15 cellular contexts compared by ENCODE assay signal in genomic region chr10:3825862-3826351, GRCh38. TPM values are rescaled to one million over a fixed set of nuclear protein-coding genes. Genes with fewer than 3 reads are reported as not detected.
A peak's percentile ranks its signal among the peaks of the same experiment; 100 is the strongest.
DNase-seq lines count a peak whose midpoint lies in the region; ATAC-seq, FAIRE-seq and TF ChIP-seq lines count a peak whose summit lies in the region.
"Had no signal": no experiment of that assay in that cellular context is flagged by ENCODE, and none has a peak within 500 bp of the region (broad histone marks: within the 10 kb centered on the region; RNA-seq: fewer than 3 reads in every experiment).

No MANE protein-coding gene starts in this region.

- in situ Hi-C loops in IMR-90 (cut with MboI; ENCODE audit: low sequenced_read_pairs) (no loop called here), ACHN (cut with HindIII; ENCODE audit: low pct_ligation_motif_present, low pct_unique_long_range_greater_than_20kb, low sequenced_read_pairs) (no loop called here)

- H3K9me1 ChIP-seq in IMR-90 (ENCODE audit: insufficient read depth, low read length) = peaks cover 29% of the 10 kb centered on the region

- H3K18ac ChIP-seq in IMR-90 (ENCODE audit: low read depth, low read length) = peak overlapping the region; percentile 22

- TF ChIP-seq CTCF in IMR-90 (conservative IDR thresholded peaks at IDR 0.05; ENCODE audit: low read depth, low read length) = no peak
- TF ChIP-seq CTCF in cardiac fibroblast (IDR thresholded peaks at IDR 0.05; ENCODE audit: low read depth, low read length) = no peak
- no peak for TF ChIP-seq CTCF in kidney (IDR thresholded peaks at IDR 0.05; ENCODE audit: borderline replicate concordance, extremely low read depth, insufficient read depth)
- no peak for TF ChIP-seq CTCF in GM10248 (IDR thresholded peaks at IDR 0.05; ENCODE audit: control extremely low read depth, extremely low read depth, low read depth, missing control alignments)

- DNase-seq in IMR-90 (no peak), cardiac fibroblast (ENCODE audit: low read depth in 2 of 2) (peak; percentile 63 to 78), kidney (peak; percentile 63), ACHN (no peak), GM10248 (ENCODE audit: extremely low spot score) (no peak)
- DNase-seq: activated naive CD4-positive, alpha-beta T cell treated with anti-CD3 and anti-CD28 coated beads for 36 hours; cortex of kidney; DMS153; hypothalamus; naive thymus-derived CD4-positive, alpha-beta T cell; NCI-H1436 treated with DMSO at 0.1 percent for 48 hours; stimulated activated CD4-positive, alpha-beta T cell treated with anti-CD3 and anti-CD28 coated beads, Interleukin-15, amount 100 ng/mL, for 24 hours; T-helper 17 cell had no signal

- H2BK120ac ChIP-seq in IMR-90 (ENCODE audit: low read depth, low read length) = peak overlapping the region; percentile 88

- H2BK20ac ChIP-seq in IMR-90 (ENCODE audit: low read depth, low read length) = peak overlapping the region; percentile 71

- CTCF ChIA-PET in IMR-90 (lab: Yijun Ruan, JAX) (no interaction called here), GM10248 (lab: Yijun Ruan, JAX) (interaction anchor here (0.9 to 1.3 kb wide), 2 partner anchors 9 to 14 kb away, joined by 3 read pairs; no protein-coding TSS in a partner anchor)

- peak overlapping the region; percentile 63 for H2BK15ac ChIP-seq in IMR-90 (ENCODE audit: low read depth, low read length)

- dilution Hi-C loops in IMR-90 (cut with HindIII; ENCODE audit: low sequenced_read_pairs, unreplicated experiment) = no loop called here

- H3K27ac ChIP-seq in IMR-90 (ENCODE audit: insufficient read depth, low read length) (peak overlapping the region; percentile 8), kidney (ENCODE audit: low read depth in 2 of 2, low read length in 2 of 2) (peak overlapping the region in 1 of 2 donors; percentile 57), subcutaneous abdominal adipose tissue (ENCODE audit: low read depth, low read length) (peak overlapping the region; percentile 74)

- POLR2A ChIA-PET in IMR-90 (lab: Charles Lee; ENCODE audit: unreplicated experiment) = no interaction called here
- POLR2A ChIA-PET in GM10248 (lab: Yijun Ruan, JAX) = interaction anchor here (1.2 kb wide), 1 partner anchor 40 kb away, joined by 3 read pairs; no protein-coding TSS in a partner anchor

- WGBS in IMR-90 (ENCODE audit: extremely low coverage in 2 of 2, insufficient read length in 1 of 2), 2 experiments = 84% methylated on average over 14 of the region's 21 CpGs; no CpG with 5 or more reads in 1 of the 2 experiments

- no peak overlapping the region; the same call in 1 of the 2 replicates for H3K56ac ChIP-seq in IMR-90 (ENCODE audit: extremely low read depth, insufficient read depth, low read length)

- peaks cover 26% of the 10 kb centered on the region for H3K4me1 ChIP-seq in IMR-90 (ENCODE audit: control insufficient read depth, insufficient read depth, low read length)
- H3K4me1 ChIP-seq in kidney (ENCODE audit: control insufficient read depth in 1 of 2, insufficient read depth in 1 of 2, low read depth in 1 of 2, low read length in 2 of 2) = peaks cover 0 to 12% of the 10 kb centered on the region in 2 donors
- H3K4me1 ChIP-seq in subcutaneous abdominal adipose tissue (ENCODE audit: control insufficient read depth in 5 of 5, insufficient read depth in 5 of 5, low read length in 5 of 5) = peaks cover 6 to 25% (median 22%) of the 10 kb centered on the region in 5 donors

- FAIRE-seq in kidney (lab: Jason Lieb, UNC) = no peak

- peak overlapping the region; percentile 98 for H2AK5ac ChIP-seq in IMR-90 (ENCODE audit: low read depth, low read length)

- peak overlapping the region; percentile 33; the same call in 1 of the 2 replicates for H3K23ac ChIP-seq in IMR-90 (ENCODE audit: low read depth, low read length)

- no peaks in the 10 kb centered on the region for H4K20me1 ChIP-seq in IMR-90 (ENCODE audit: insufficient read depth, low read length)

- peak overlapping the region; percentile 62 for H4K5ac ChIP-seq in IMR-90 (ENCODE audit: low read depth, low read length)

- intact Hi-C loops in IMR-90 (cut with micrococcal nuclease) = loop anchor here (2.0 kb wide), 1 partner anchor 15 kb away; no protein-coding TSS in a partner anchor
- intact Hi-C loops in kidney (cut with DNase I) = no loop called here

- H4K8ac ChIP-seq in IMR-90 (ENCODE audit: low read depth in 2 of 2, low read length in 2 of 2) = peak overlapping the region; percentile 52 to 79; a peak in 3 of 4 replicates

- H3K9me3 ChIP-seq in IMR-90 (ENCODE audit: control insufficient read depth, insufficient read depth, low read length) (no peaks in the 10 kb centered on the region), kidney (ENCODE audit: control insufficient read depth in 1 of 2, low read length in 2 of 2) (no peaks in the 10 kb centered on the region), subcutaneous abdominal adipose tissue (ENCODE audit: control insufficient read depth in 5 of 5, low read length in 5 of 5) (no peaks in the 10 kb centered on the region)

- TF ChIP-seq POLR2A in IMR-90 (IDR thresholded peaks at IDR 0.05; ENCODE audit: low read depth, low read length) = no peak

- ATAC-seq in IMR-90 (ENCODE audit: low read depth) = no peak
- no peak for ATAC-seq in GM18502 (IDR thresholded peaks at IDR 0.05; ENCODE audit: poor library complexity, unreplicated experiment)
- ATAC-seq: naive thymus-derived CD4-positive, alpha-beta T cell; T-helper 17 cell had no signal

- TF ChIP-seq RAD21 in IMR-90 (IDR thresholded peaks at IDR 0.05; ENCODE audit: low read length) = no peak

- H3K36me3 ChIP-seq in IMR-90 (ENCODE audit: control insufficient read depth, insufficient read depth, low read length) = no peaks in the 10 kb centered on the region
- no peaks in the 10 kb centered on the region for H3K36me3 ChIP-seq in kidney (ENCODE audit: control insufficient read depth in 1 of 2, insufficient read depth in 2 of 2, low read length in 2 of 2)
- H3K36me3 ChIP-seq in subcutaneous abdominal adipose tissue (ENCODE audit: control insufficient read depth in 5 of 5, insufficient read depth in 5 of 5, low read length in 5 of 5) = no peaks in the 10 kb centered on the region

- peak overlapping the region; percentile 77 for H2AFZ ChIP-seq in IMR-90 (replicated peaks; ENCODE audit: low read length, poor library complexity)

- H3K9ac ChIP-seq in IMR-90 (ENCODE audit: low read depth, low read length) = no peak overlapping the region
- no peak overlapping the region for H3K9ac ChIP-seq in kidney (ENCODE audit: low read length in 2 of 2)
- H3K9ac ChIP-seq in subcutaneous abdominal adipose tissue (ENCODE audit: low read length in 5 of 5) = peak overlapping the region in 2 of 5 donors; percentile 36 to 38

- H3K27me3 ChIP-seq in IMR-90 (ENCODE audit: control insufficient read depth, insufficient read depth, low read length) (no peaks in the 10 kb centered on the region), subcutaneous abdominal adipose tissue (ENCODE audit: control insufficient read depth in 5 of 5, insufficient read depth in 4 of 5, low read length in 5 of 5) (no peaks in the 10 kb centered on the region)

- H4K91ac ChIP-seq in IMR-90 (ENCODE audit: insufficient read depth, low read depth, low read length) = peak overlapping the region; percentile 71

- H3K4ac ChIP-seq in IMR-90 (ENCODE audit: low read depth, low read length) = peak overlapping the region; percentile 82

- peak overlapping the region; percentile 71 for H2BK5ac ChIP-seq in IMR-90 (ENCODE audit: low read depth, low read length, poor library complexity, severe bottlenecking)

- H3K79me1 ChIP-seq in IMR-90 (ENCODE audit: low read depth in 1 of 2, low read length in 2 of 2) = peaks cover 2 to 29% of the 10 kb centered on the region in 2 experiments; a peak in 2 of 4 replicates

- H3K4me3 ChIP-seq in IMR-90 (ENCODE audit: insufficient read depth, low read depth, low read length) (no peak overlapping the region), cardiac fibroblast (replicated peaks in 1 of 2; ENCODE audit: low read depth in 2 of 2, low read length in 2 of 2) (no peak overlapping the region), kidney (ENCODE audit: low read length in 2 of 2) (no peak overlapping the region), subcutaneous abdominal adipose tissue (ENCODE audit: low read depth in 1 of 5, low read length in 5 of 5) (no peak overlapping the region)

- H2AK9ac ChIP-seq in IMR-90 (replicated peaks; ENCODE audit: low read depth, low read length, poor library complexity) = peak overlapping the region; percentile 73

- no TSS peak for BruUV-seq in IMR-90 (replicated peaks; lab: Mats Ljungman, UMichigan)

- H3K4me2 ChIP-seq in IMR-90 (ENCODE audit: low read depth, low read length) = no peak overlapping the region

- peak overlapping the region; percentile 64 for H3K14ac ChIP-seq in IMR-90 (replicated peaks; ENCODE audit: low read depth, low read length)

TF ChIP-seq in IMR-90, 13 proteins besides CTCF, POLR2A, EP300 and RAD21:
- TF ChIP-seq MXI1 (IDR thresholded peaks at IDR 0.05; ENCODE audit: borderline replicate concordance, low read depth, low read length) (no peak), SMC3 (IDR thresholded peaks at IDR 0.05; ENCODE audit: low read depth, low read length) (no peak), MAZ (IDR thresholded peaks at IDR 0.05; ENCODE audit: borderline replicate concordance, low read depth, low read length) (no peak), CHD1 (IDR thresholded peaks at IDR 0.05; ENCODE audit: low read depth, low read length) (no peak), ELK1 (IDR thresholded peaks at IDR 0.05; ENCODE audit: borderline replicate concordance, low read depth, low read length) (no peak), BHLHE40 (IDR thresholded peaks at IDR 0.05; ENCODE audit: low read depth, low read length) (no peak), NFE2L2 (IDR thresholded peaks at IDR 0.05; ENCODE audit: low read depth, low read length) (no peak)

RNA-seq across cellular contexts. Expression of gene KLF6, which starts 40.9 kb away (rescaled TPM):
- total RNA-seq in IMR-90 (2012; rRNA removed) = 69.0 and 98.6 TPM in 2 replicates
- 123 and 175 TPM in 2 replicates for polyA plus RNA-seq in IMR-90 (2012; rRNA removed)
- polyA plus RNA-seq in IMR-90 (2012; cell fraction: cytosol; rRNA removed) = 70.4 and 114 TPM in 2 replicates
- polyA plus RNA-seq in IMR-90 (2012; cell fraction: nucleus; rRNA removed; ENCODE audit: low replicate concordance) = 720 and 827 TPM in 2 replicates
- total RNA-seq in kidney = 230 TPM
- 27.8 TPM for polyA plus RNA-seq in kidney (ENCODE audit: insufficient read depth, low read depth, low replicate concordance)

Comparison
In these comparisons a context has a peak if more than half of its experiments do, and no peak if none do; other contexts are left out.
1. DNase-seq: peak in cardiac fibroblast (2 of 2) and kidney (single experiment); none in IMR-90 (single experiment), ACHN (single experiment) and GM10248 (single experiment).